In genomic region chr4:142566780-142567179, GRCh38 we compare ENCODE assay signal across 14 cellular contexts.
DNase-seq lines count a peak whose midpoint lies in the region; ATAC-seq and TF ChIP-seq lines count a peak whose summit lies in the region.
"Had no signal": no experiment of that assay in that cellular context is flagged by ENCODE, and none has a peak within 500 bp of the region (broad histone marks: within the 10 kb centered on the region; RNA-seq: fewer than 3 reads in every experiment).

No MANE protein-coding gene starts in this region.

- TF ChIP-seq RAD21 in SK-N-SH (IDR thresholded peaks at IDR 0.05; ENCODE audit: low read length) = no peak

- no peaks in the 10 kb centered on the region for H3K9me3 Mint-ChIP-seq in activated T-cell treated with anti-CD3 and anti-CD28 coated beads, Interleukin-2, amount 50 U/mL, for 4 hours
- peaks cover 5% of the 10 kb centered on the region for H3K9me3 Mint-ChIP-seq in T-helper 2 cell treated with Interferon-gamma antibody and Interleukin-4, amounts not matched to agents 5 μg/mL and 100 μg/mL, for 36 hours

- H2AFZ ChIP-seq in SK-N-SH (ENCODE audit: low read depth) = no peak overlapping the region

- H3F3A ChIP-seq in SK-N-SH (replicated peaks; ENCODE audit: insufficient read depth) = no peaks in the 10 kb centered on the region

- H3K4me1 ChIP-seq in duodenal mucosa (ENCODE audit: control insufficient read depth in 1 of 2, insufficient read depth in 2 of 2, low read length in 2 of 2) (peaks cover 3 to 17% of the 10 kb centered on the region in 2 donors), spleen (peaks cover 0 to 7% (median 3%) of the 10 kb centered on the region in 6 donors), SK-N-SH (ENCODE audit: control insufficient read depth in 1 of 2, insufficient read depth in 2 of 2, low read depth in 1 of 2, low read length in 1 of 2) (no peaks in the 10 kb centered on the region; a peak in 1 of 4 replicates)

- CTCF ChIA-PET in SK-N-SH (lab: Yijun Ruan, JAX) = no interaction called here

- peak; percentile 39 to 41 for ATAC-seq in activated T-cell treated with anti-CD3 and anti-CD28 coated beads, Interleukin-2, amount 50 U/mL, for 4 hours
- ATAC-seq: esophagus mucosa; stimulated activated naive B cell treated with anti-CD40 and anti-IgM and Interleukin-4, amounts not matched to agents 10 μg/mL and 1 μg/mL and 100 μg/mL, for 72 hours had no signal

- H3K27me3 ChIP-seq in duodenal mucosa (ENCODE audit: control insufficient read depth in 1 of 2, insufficient read depth in 2 of 2, low read length in 2 of 2) = no peaks in the 10 kb centered on the region
- no peaks in the 10 kb centered on the region for H3K27me3 ChIP-seq in spleen (replicated peaks in 1 of 7)
- no peaks in the 10 kb centered on the region for H3K27me3 ChIP-seq in SK-N-SH (ENCODE audit: insufficient read depth)
- H3K27me3 ChIP-seq: sigmoid colon had no signal

- peak overlapping the region; percentile 95 for H3K27ac Mint-ChIP-seq in T-helper 2 cell treated with Interferon-gamma antibody and Interleukin-4, amounts not matched to agents 5 μg/mL and 100 μg/mL, for 36 hours
- H3K27ac Mint-ChIP-seq: stimulated activated naive B cell treated with anti-CD40 and anti-IgM and Interleukin-4, amounts not matched to agents 10 μg/mL and 1 μg/mL and 100 μg/mL, for 72 hours had no signal

- no peak for DNase-seq in activated T-cell treated with anti-CD3 and anti-CD28 coated beads, Interleukin-2, amount 50 U/mL, for 4 hours
- no peak for DNase-seq in activated T-cell treated with anti-CD3 and anti-CD28 coated beads, Interleukin-2, amount 50 U/mL, for 48 hours
- no peak for DNase-seq in T-helper 2 cell treated with Interferon-gamma antibody and Interleukin-4, amounts not matched to agents 5 μg/mL and 100 μg/mL, for 36 hours (ENCODE audit: low spot score)
- DNase-seq in spleen = no peak
- DNase-seq in RPMI8226 = no peak
- DNase-seq in SK-N-SH = no peak
- DNase-seq in GOT3 (lab: John Stamatoyannopoulos, UW) = no peak
- DNase-seq: hypothalamus; NCI-H2081; sigmoid colon; stimulated activated naive B cell treated with anti-CD40 and anti-IgM and Interleukin-4, amounts not matched to agents 10 μg/mL and 1 μg/mL and 100 μg/mL, for 72 hours had no signal

- H3K9me3 ChIP-seq in duodenal mucosa (ENCODE audit: control insufficient read depth in 1 of 2, low read length in 2 of 2) (no peaks in the 10 kb centered on the region), spleen (no peaks in the 10 kb centered on the region), SK-N-SH (no peaks in the 10 kb centered on the region)
- H3K9me3 ChIP-seq: sigmoid colon had no signal

- no peak for TF ChIP-seq EP300 in SK-N-SH (IDR thresholded peaks at IDR 0.05; ENCODE audit: borderline replicate concordance in 1 of 2, low read depth in 1 of 2, low read length in 1 of 2)

- no peaks in the 10 kb centered on the region for H3K79me2 ChIP-seq in SK-N-SH (ENCODE audit: insufficient read depth)

- no peak overlapping the region for H3K4me2 ChIP-seq in SK-N-SH

- H3K36me3 ChIP-seq in duodenal mucosa (ENCODE audit: control insufficient read depth in 1 of 2, insufficient read depth in 2 of 2, low read length in 2 of 2) (no peaks in the 10 kb centered on the region), spleen (no peaks in the 10 kb centered on the region), SK-N-SH (replicated peaks in 1 of 2; ENCODE audit: control insufficient read depth in 1 of 2, insufficient read depth in 2 of 2, low read length in 1 of 2) (no peaks in the 10 kb centered on the region)
- H3K36me3 ChIP-seq: sigmoid colon had no signal

- H3K9ac ChIP-seq in duodenal mucosa (ENCODE audit: low read depth in 1 of 2, low read length in 2 of 2) (peak overlapping the region; percentile 33 to 55), SK-N-SH (no peak overlapping the region)

- peak overlapping the region; percentile 96 for H3K4me3 Mint-ChIP-seq in activated T-cell treated with anti-CD3 and anti-CD28 coated beads, Interleukin-2, amount 50 U/mL, for 4 hours
- peak overlapping the region; percentile 88 for H3K4me3 Mint-ChIP-seq in T-helper 2 cell treated with Interferon-gamma antibody and Interleukin-4, amounts not matched to agents 5 μg/mL and 100 μg/mL, for 36 hours
- H3K4me3 Mint-ChIP-seq: stimulated activated naive B cell treated with anti-CD40 and anti-IgM and Interleukin-4, amounts not matched to agents 10 μg/mL and 1 μg/mL and 100 μg/mL, for 72 hours had no signal

- intact Hi-C loops in spleen (cut with DNase I; ENCODE audit: low total_unique reads) = no loop called here

- no peaks in the 10 kb centered on the region for H4K20me1 ChIP-seq in SK-N-SH (ENCODE audit: insufficient read depth)

- H3K27me3 Mint-ChIP-seq in activated T-cell treated with anti-CD3 and anti-CD28 coated beads, Interleukin-2, amount 50 U/mL, for 4 hours (ENCODE audit: low read depth) = no peaks in the 10 kb centered on the region
- H3K27me3 Mint-ChIP-seq in T-helper 2 cell treated with Interferon-gamma antibody and Interleukin-4, amounts not matched to agents 5 μg/mL and 100 μg/mL, for 36 hours (ENCODE audit: low read depth) = no peaks in the 10 kb centered on the region
- H3K27me3 Mint-ChIP-seq: stimulated activated naive B cell treated with anti-CD40 and anti-IgM and Interleukin-4, amounts not matched to agents 10 μg/mL and 1 μg/mL and 100 μg/mL, for 72 hours had no signal

- no peak for TF ChIP-seq POLR2A in spleen (IDR thresholded peaks at IDR 0.05)

- peaks cover 14% of the 10 kb centered on the region for H3K36me3 Mint-ChIP-seq in activated T-cell treated with anti-CD3 and anti-CD28 coated beads, Interleukin-2, amount 50 U/mL, for 4 hours (ENCODE audit: insufficient read depth)
- peaks cover 5% of the 10 kb centered on the region for H3K36me3 Mint-ChIP-seq in T-helper 2 cell treated with Interferon-gamma antibody and Interleukin-4, amounts not matched to agents 5 μg/mL and 100 μg/mL, for 36 hours (ENCODE audit: low read depth)
- H3K36me3 Mint-ChIP-seq: stimulated activated naive B cell treated with anti-CD40 and anti-IgM and Interleukin-4, amounts not matched to agents 10 μg/mL and 1 μg/mL and 100 μg/mL, for 72 hours had no signal

- peak overlapping the region; percentile 62 to 66 for H3K4me3 ChIP-seq in duodenal mucosa (ENCODE audit: low read depth in 1 of 2, low read length in 2 of 2)
- H3K4me3 ChIP-seq in spleen = peak overlapping the region in 4 of 8 donors; percentile 2 to 46 (median 11)
- H3K4me3 ChIP-seq in SK-N-SH (ENCODE audit: low read depth in 2 of 2, low read length in 1 of 2) = no peak overlapping the region
- H3K4me3 ChIP-seq: sigmoid colon had no signal

- peaks cover 53% of the 10 kb centered on the region for H3K4me1 Mint-ChIP-seq in activated T-cell treated with anti-CD3 and anti-CD28 coated beads, Interleukin-2, amount 50 U/mL, for 4 hours (ENCODE audit: low read depth)
- H3K4me1 Mint-ChIP-seq in T-helper 2 cell treated with Interferon-gamma antibody and Interleukin-4, amounts not matched to agents 5 μg/mL and 100 μg/mL, for 36 hours (ENCODE audit: low read depth) = peaks cover 54% of the 10 kb centered on the region
- H3K4me1 Mint-ChIP-seq: stimulated activated naive B cell treated with anti-CD40 and anti-IgM and Interleukin-4, amounts not matched to agents 10 μg/mL and 1 μg/mL and 100 μg/mL, for 72 hours had no signal

- no peaks in the 10 kb centered on the region; the same call in 1 of the 2 replicates for H3K9me2 ChIP-seq in SK-N-SH

- POLR2A ChIA-PET in SK-N-SH (lab: Yijun Ruan, JAX) = no interaction called here

- WGBS in spleen, 5 donors = 57 to 78% (median 70%) methylated on average over 4 of the region's 4 CpGs
- WGBS in SK-N-SH (ENCODE audit: low lambda C conversion rate) = 67% methylated on average over 4 of the region's 4 CpGs

- H3K27ac ChIP-seq in duodenal mucosa (ENCODE audit: low read depth, low read length) = no peak overlapping the region
- H3K27ac ChIP-seq in spleen = peak overlapping the region; percentile 24 to 78 (median 50)
- H3K27ac ChIP-seq in SK-N-SH (ENCODE audit: low read depth in 2 of 2, low read length in 1 of 2) = no peak overlapping the region
- H3K27ac ChIP-seq: RWPE1 had no signal

- no peak for TF ChIP-seq CTCF in spleen (IDR thresholded peaks at IDR 0.05 in 8 of 11, conservative IDR thresholded peaks at IDR 0.05 in 3 of 11)
- no peak for TF ChIP-seq CTCF in SK-N-SH (IDR thresholded peaks at IDR 0.05)

TF ChIP-seq in SK-N-SH, 30 proteins besides CTCF, POLR2A, EP300 and RAD21 (continues in another document):
- no peak for TF ChIP-seq ELF1 (IDR thresholded peaks at IDR 0.05)
- no peak for TF ChIP-seq REST (IDR thresholded peaks at IDR 0.05; ENCODE audit: low read depth, low read length)
- no peak for TF ChIP-seq FOSL2 (IDR thresholded peaks at IDR 0.05; ENCODE audit: borderline replicate concordance, low read depth)
- no peak for TF ChIP-seq MEF2A (IDR thresholded peaks at IDR 0.05; ENCODE audit: borderline replicate concordance, low read depth)

Comparison
In these comparisons a context has a peak if more than half of its experiments do, and no peak if none do; other contexts are left out.
1. H3K27ac ChIP-seq: peak in spleen (8 of 8); none in duodenal mucosa (single experiment) and SK-N-SH (0 of 2).
2. H3K4me3 ChIP-seq: peak in duodenal mucosa (2 of 2); none in SK-N-SH (0 of 2).